Comparison of ENCODE assay signal across 11 cellular contexts in genomic region chr10:67815571-67816059, GRCh38. TPM values are rescaled to one million over a fixed set of nuclear protein-coding genes. Genes with fewer than 3 reads are reported as not detected.
DNase-seq lines count a peak whose midpoint lies in the region; ATAC-seq, FAIRE-seq and TF ChIP-seq lines count a peak whose summit lies in the region.
"Had no signal": no experiment of that assay in that cellular context is flagged by ENCODE, and none has a peak within 500 bp of the region (broad histone marks: within the 10 kb centered on the region; RNA-seq: fewer than 3 reads in every experiment).

No MANE protein-coding gene starts in this region.

- H3K27me3 Mint-ChIP-seq in activated naive CD8-positive, alpha-beta T cell treated with anti-CD3 and anti-CD28 coated beads, Interleukin-2, amount 10 ng/mL, durations not matched to agents 7 days and 5 days = no peaks in the 10 kb centered on the region
- H3K27me3 Mint-ChIP-seq: IgD-negative memory B cell had no signal

- ATAC-seq in activated naive CD8-positive, alpha-beta T cell treated with anti-CD3 and anti-CD28 coated beads, Interleukin-2, amount 10 ng/mL, durations not matched to agents 7 days and 5 days (ENCODE audit: low read depth) = peak; percentile 22
- no peak for ATAC-seq in GM21528 (IDR thresholded peaks at IDR 0.05; ENCODE audit: low FRiP score, unreplicated experiment)

- H3K27ac Mint-ChIP-seq in activated naive CD8-positive, alpha-beta T cell treated with anti-CD3 and anti-CD28 coated beads, Interleukin-2, amount 10 ng/mL, durations not matched to agents 7 days and 5 days = no peak overlapping the region
- H3K27ac Mint-ChIP-seq: IgD-negative memory B cell had no signal

- DNase-seq in NCI-H146 (lab: John Stamatoyannopoulos, UW) = peak; percentile 12
- no peak for DNase-seq in NCI-H146 treated with DMSO at 0.1 percent for 48 hours (lab: John Stamatoyannopoulos, UW; ENCODE audit: unreplicated experiment)
- peak; percentile 29 for DNase-seq in NCI-H2029 treated with DMSO at 0.1 percent for 48 hours (lab: John Stamatoyannopoulos, UW)
- DNase-seq in activated naive CD8-positive, alpha-beta T cell treated with anti-CD3 and anti-CD28 coated beads, Interleukin-2, amount 10 ng/mL, durations not matched to agents 7 days and 5 days = no peak
- DNase-seq in kidney tubule cell (ENCODE audit: low spot score) = peak; percentile 22
- no peak for DNase-seq in GM12892 (ENCODE audit: insufficient read length)
- DNase-seq in D721Med (ENCODE audit: insufficient read length, low spot score) = no peak
- DNase-seq: foreskin melanocyte, NCI-H526 treated with DMSO at 0.1 percent for 48 hours had no signal

- POLR2A ChIA-PET in activated naive CD8-positive, alpha-beta T cell treated with anti-CD3 and anti-CD28 coated beads, Interleukin-2, amount 10 ng/mL, durations not matched to agents 7 days and 5 days (lab: Charles Lee) = interaction anchor here (0.8 kb wide), 1 partner anchor 25 kb away, joined by 3 read pairs; no protein-coding TSS in a partner anchor

- FAIRE-seq in GM12892 (lab: Jason Lieb, UNC) = no peak
- no peak for FAIRE-seq in D721Med (lab: Jason Lieb, UNC)

- peak overlapping the region; percentile 24 for H3K4me3 Mint-ChIP-seq in activated naive CD8-positive, alpha-beta T cell treated with anti-CD3 and anti-CD28 coated beads, Interleukin-2, amount 10 ng/mL, durations not matched to agents 7 days and 5 days
- H3K4me3 Mint-ChIP-seq: IgD-negative memory B cell had no signal

- H3K36me3 Mint-ChIP-seq in activated naive CD8-positive, alpha-beta T cell treated with anti-CD3 and anti-CD28 coated beads, Interleukin-2, amount 10 ng/mL, durations not matched to agents 7 days and 5 days = peaks cover 16% of the 10 kb centered on the region
- H3K36me3 Mint-ChIP-seq: IgD-negative memory B cell had no signal

- TF ChIP-seq POLR2A in GM12892 (IDR thresholded peaks at IDR 0.05; ENCODE audit: low read depth, low read length) = no peak

- no peak for TF ChIP-seq CTCF in D721Med (IDR thresholded peaks at IDR 0.05; ENCODE audit: insufficient read depth, missing control alignments)

- no peaks in the 10 kb centered on the region for H3K9me3 Mint-ChIP-seq in activated naive CD8-positive, alpha-beta T cell treated with anti-CD3 and anti-CD28 coated beads, Interleukin-2, amount 10 ng/mL, durations not matched to agents 7 days and 5 days
- H3K9me3 Mint-ChIP-seq: IgD-negative memory B cell had no signal

- H3K4me1 Mint-ChIP-seq in activated naive CD8-positive, alpha-beta T cell treated with anti-CD3 and anti-CD28 coated beads, Interleukin-2, amount 10 ng/mL, durations not matched to agents 7 days and 5 days = peaks cover 15% of the 10 kb centered on the region
- H3K4me1 Mint-ChIP-seq: IgD-negative memory B cell had no signal

RNA-seq across cellular contexts. Expression of gene DNAJC12, which starts 22.4 kb away (rescaled TPM):
- 1 to 10 TPM; 3.6 to 4.1 TPM for total RNA-seq in activated naive CD8-positive, alpha-beta T cell treated with anti-CD3 and anti-CD28 coated beads, Interleukin-2, amount 10 ng/mL, durations not matched to agents 7 days and 5 days
- 1.5 TPM for polyA plus RNA-seq in GM12892 (2012; ENCODE audit: missing spikeins)
- polyA plus RNA-seq: IgD-negative memory B cell had no signal

Comparison
In these comparisons a context has a peak if more than half of its experiments do, and no peak if none do; other contexts are left out.
1. DNase-seq: peak in NCI-H146 (single experiment), NCI-H2029 treated with DMSO at 0.1 percent for 48 hours (single experiment) and kidney tubule cell (single experiment); none in NCI-H146 treated with DMSO at 0.1 percent for 48 hours (single experiment), activated naive CD8-positive, alpha-beta T cell treated with anti-CD3 and anti-CD28 coated beads, Interleukin-2, amount 10 ng/mL, durations not matched to agents 7 days and 5 days (single experiment), GM12892 (single experiment) and D721Med (single experiment).